ENCODE assay signal across 9 cellular contexts in the genomic region with DNA sequence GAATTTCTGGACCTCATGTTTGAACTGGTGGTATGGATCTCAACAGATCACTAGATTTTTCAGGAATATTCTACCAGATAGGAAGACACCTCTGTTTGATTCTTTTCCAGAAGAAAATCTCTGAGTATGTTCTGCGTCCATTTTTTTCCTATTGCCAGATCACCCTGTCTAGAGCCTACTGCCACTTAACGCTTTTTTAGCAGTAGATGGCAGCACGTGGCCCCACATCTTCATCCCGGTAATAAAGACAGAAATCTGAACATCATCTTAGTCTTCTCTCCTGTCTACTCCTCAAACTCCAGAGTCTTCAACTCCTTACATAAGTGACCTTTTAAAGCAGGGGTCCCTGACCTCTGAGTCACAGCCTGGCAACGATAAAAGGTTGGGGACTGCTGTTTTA.
DNase-seq lines count a peak whose midpoint lies in the region; ATAC-seq and TF ChIP-seq lines count a peak whose summit lies in the region.
"Had no signal": no experiment of that assay in that cellular context is flagged by ENCODE, and none has a peak within 500 bp of the region (broad histone marks: within the 10 kb centered on the region; RNA-seq: fewer than 3 reads in every experiment).

No MANE protein-coding gene starts in this region.

- no peaks in the 10 kb centered on the region for H3K79me2 ChIP-seq in SU-DHL-6 (ENCODE audit: insufficient read depth, low read length)
- no peaks in the 10 kb centered on the region for H3K79me2 ChIP-seq in osteoblast (ENCODE audit: insufficient read depth, low read length)

- no peaks in the 10 kb centered on the region for H3K4me1 ChIP-seq in osteoblast (ENCODE audit: insufficient read depth, low read length)

- DNase-seq in NCI-H1092 treated with DMSO at 0.1 percent for 48 hours (lab: John Stamatoyannopoulos, UW) (peak; percentile 1), NCI-H1092 (lab: John Stamatoyannopoulos, UW) (no peak), HT-29 (ENCODE audit: low spot score) (peak; percentile 19), osteoblast (ENCODE audit: insufficient read length, low spot score, missing footprints) (no peak), NCI-H1417 (lab: John Stamatoyannopoulos, UW) (no peak)
- DNase-seq: foreskin melanocyte had no signal

- H3K4me3 ChIP-seq in SU-DHL-6 (ENCODE audit: insufficient read depth, low read length, poor library complexity, severe bottlenecking) (no peak overlapping the region), osteoblast (ENCODE audit: insufficient read depth, low read length) (no peak overlapping the region)

- H3K27me3 ChIP-seq in SU-DHL-6 (ENCODE audit: low read length) (no peaks in the 10 kb centered on the region), osteoblast (ENCODE audit: insufficient read depth, low read length) (no peaks in the 10 kb centered on the region)

- H3F3A ChIP-seq in SU-DHL-6 (ENCODE audit: insufficient read depth): 0 out of 2 replicates have a peak, but pooled peaks cover 6% of the 10 kb centered on the region

- no peak overlapping the region for H3K9ac ChIP-seq in SU-DHL-6 (ENCODE audit: low read length)

- H2AFZ ChIP-seq in SU-DHL-6 (ENCODE audit: low read depth, low read length, severe bottlenecking) (peak overlapping the region; percentile 81), osteoblast (ENCODE audit: low read length) (no peak overlapping the region)

- TF ChIP-seq CTCF in SU-DHL-6 (IDR thresholded peaks at IDR 0.05; ENCODE audit: insufficient read depth, low read length, poor library complexity, severe bottlenecking): peak; percentile 50
- peak; percentile 36 for TF ChIP-seq CTCF in osteoblast (IDR thresholded peaks at IDR 0.05; ENCODE audit: extremely low read depth, low read depth, low read length)

- ATAC-seq in GM19324 (IDR thresholded peaks at IDR 0.05; ENCODE audit: low FRiP score, unreplicated experiment) (no peak), esophagus mucosa (no peak)

- H3K9me3 ChIP-seq in SU-DHL-6 (ENCODE audit: insufficient read depth, low read length): no peaks in the 10 kb centered on the region
- H3K9me3 ChIP-seq in osteoblast (ENCODE audit: low read depth, low read length): no peaks in the 10 kb centered on the region

- H3K36me3 ChIP-seq in SU-DHL-6 (ENCODE audit: low read length) (no peaks in the 10 kb centered on the region), osteoblast (ENCODE audit: insufficient read depth, low read length) (no peaks in the 10 kb centered on the region)

- no peaks in the 10 kb centered on the region for H4K20me1 ChIP-seq in SU-DHL-6 (ENCODE audit: low read depth, low read length)
- no peaks in the 10 kb centered on the region for H4K20me1 ChIP-seq in osteoblast (ENCODE audit: insufficient read depth, low read length)

- no peaks in the 10 kb centered on the region for H3K9me2 ChIP-seq in SU-DHL-6 (replicated peaks; ENCODE audit: insufficient read depth, low read length)

- no peak overlapping the region for H3K4me2 ChIP-seq in SU-DHL-6 (ENCODE audit: low read depth, low read length, poor library complexity, severe bottlenecking)
- H3K4me2 ChIP-seq in osteoblast (ENCODE audit: insufficient read depth, low read length): no peak overlapping the region

- no peak overlapping the region for H3K27ac ChIP-seq in SU-DHL-6 (ENCODE audit: low read depth, low read length)
- no peak overlapping the region for H3K27ac ChIP-seq in osteoblast (ENCODE audit: low read depth, low read length)

Comparison
In these comparisons a context has a peak if more than half of its experiments do, and no peak if none do; other contexts are left out.
1. DNase-seq: peak in NCI-H1092 treated with DMSO at 0.1 percent for 48 hours (single experiment) and HT-29 (single experiment); none in NCI-H1092 (single experiment), osteoblast (single experiment) and NCI-H1417 (0 of 3).